8 cellular contexts compared by ENCODE assay signal in the genomic region with DNA sequence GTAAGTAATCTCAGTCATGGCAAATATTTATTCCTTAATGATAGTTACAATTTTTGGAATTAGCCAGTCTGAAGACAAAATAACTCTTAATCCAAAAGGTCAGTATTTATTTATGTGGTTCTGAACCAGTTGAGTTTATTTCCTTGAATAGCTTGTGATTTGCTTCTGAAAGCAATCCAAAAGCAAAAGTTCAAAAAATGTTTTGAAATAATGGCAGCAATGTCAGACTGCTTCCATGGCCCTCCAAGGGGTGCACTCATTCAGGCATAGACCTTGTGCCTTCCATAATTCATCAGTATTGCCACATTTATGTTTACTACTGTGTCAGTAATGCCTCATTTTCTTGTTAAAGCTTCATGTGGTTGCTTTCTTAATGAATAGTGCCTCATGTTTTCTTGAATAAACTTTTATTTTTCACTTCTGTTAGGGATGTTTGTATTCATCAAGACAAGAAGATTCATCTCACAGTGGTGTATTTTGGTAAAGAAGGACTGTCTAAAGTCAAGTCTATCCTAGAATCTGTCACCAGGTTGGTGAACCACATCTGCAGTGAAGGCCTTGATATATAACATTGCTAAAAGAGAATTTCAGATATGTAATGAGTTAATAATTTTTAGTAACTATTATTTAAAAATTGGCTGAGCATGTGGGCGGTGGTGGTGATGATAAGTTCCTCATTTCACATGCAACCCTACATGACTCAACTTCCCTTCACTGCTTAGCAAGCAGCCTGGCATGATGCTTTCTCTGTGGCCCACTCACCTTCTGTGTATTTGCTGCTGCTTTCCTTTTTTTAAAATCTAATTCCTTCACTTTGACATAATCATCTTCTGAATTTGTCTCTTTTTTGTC. TPM values are rescaled to one million over a fixed set of nuclear protein-coding genes. Genes with fewer than 3 reads are reported as not detected.
DNase-seq lines count a peak whose midpoint lies in the region; FAIRE-seq and TF ChIP-seq lines count a peak whose summit lies in the region.

No MANE protein-coding gene starts in this region.

- no peak for TF ChIP-seq CTCF in GM10248 (IDR thresholded peaks at IDR 0.05; ENCODE audit: control extremely low read depth, extremely low read depth, low read depth, missing control alignments)
- no peak for TF ChIP-seq CTCF in HFFc6 (IDR thresholded peaks at IDR 0.05)
- no peak for TF ChIP-seq CTCF in fibroblast of pulmonary artery (IDR thresholded peaks at IDR 0.05; ENCODE audit: low read length, missing control alignments)

- no peak overlapping the region for H3K27ac ChIP-seq in effector memory CD4-positive, alpha-beta T cell (ENCODE audit: insufficient read depth, low read length, poor library complexity, severe bottlenecking)

- peak; percentile 24 for FAIRE-seq in RCC 7860 (lab: Jason Lieb, UNC)

- peaks cover 5% of the 10 kb centered on the region for H3K4me1 ChIP-seq in effector memory CD4-positive, alpha-beta T cell (ENCODE audit: control insufficient read depth, insufficient read depth, low read length, poor library complexity, severe bottlenecking)

- no peaks in the 10 kb centered on the region for H3K9me3 ChIP-seq in effector memory CD4-positive, alpha-beta T cell (ENCODE audit: control insufficient read depth, low read length)

- H3K4me1 Mint-ChIP-seq in HFFc6 (ENCODE audit: low read depth), result peaks cover 56% of the 10 kb centered on the region

- no peak overlapping the region for H3K4me3 ChIP-seq in fibroblast of pulmonary artery (replicated peaks; ENCODE audit: low read depth, low read length)
- no peak overlapping the region for H3K4me3 ChIP-seq in effector memory CD4-positive, alpha-beta T cell (ENCODE audit: insufficient read depth, low read depth, low read length, poor library complexity, severe bottlenecking)

- peak overlapping the region; percentile 69 for H3K27ac Mint-ChIP-seq in HFFc6

- peak; percentile 11 for DNase-seq in GM10248 (ENCODE audit: extremely low spot score)
- DNase-seq in HFFc6, result peak; percentile 57
- peak; percentile 20 for DNase-seq in RCC 7860 (ENCODE audit: low spot score)
- DNase-seq in fibroblast of pulmonary artery (ENCODE audit: low read depth), result peak; percentile 71
- DNase-seq in effector memory CD4-positive, alpha-beta T cell, result no peak
- no peak for DNase-seq in iPS-NIHi11 (ENCODE audit: low spot score)
- no peak for DNase-seq in DMS153 (lab: John Stamatoyannopoulos, UW)
- no peak for DNase-seq in ecto neural progenitor cell (ENCODE audit: low spot score)

- peaks cover 33% of the 10 kb centered on the region for H3K36me3 Mint-ChIP-seq in HFFc6 (ENCODE audit: low read depth)

- peaks cover 34% of the 10 kb centered on the region for H3K36me3 ChIP-seq in effector memory CD4-positive, alpha-beta T cell (ENCODE audit: control insufficient read depth, insufficient read depth, low read length)

- H3K27me3 Mint-ChIP-seq in HFFc6 (ENCODE audit: insufficient read depth), result peaks cover 2% of the 10 kb centered on the region; the same call in 1 of the 2 replicates

- POLR2A ChIA-PET in GM10248 (lab: Yijun Ruan, JAX), result no interaction called here

- no peaks in the 10 kb centered on the region for H3K27me3 ChIP-seq in effector memory CD4-positive, alpha-beta T cell (replicated peaks; ENCODE audit: control insufficient read depth, insufficient read depth, low read length, poor library complexity, severe bottlenecking)

- H3K9me3 Mint-ChIP-seq in HFFc6, result no peaks in the 10 kb centered on the region

- CTCF ChIA-PET in GM10248 (lab: Yijun Ruan, JAX), result interaction anchor here (0.9 to 1.5 kb wide), 5 partner anchors 10 to 31 kb away, joined by 3 to 4 read pairs (median 3); no protein-coding TSS in a partner anchor

- peak overlapping the region; percentile 58 for H3K4me3 Mint-ChIP-seq in HFFc6

RNA-seq across cellular contexts. Expression of gene CSGALNACT2, which starts 22.0 kb away (rescaled TPM):
- 10 to 100 TPM; 18.0 to 20.8 (median 18.6) TPM for total RNA-seq in HFFc6 (2021; fragmentation: NEBNext Ultra II Directional; extraction: Animal tissue kit (Norgen Biotek cat#: 25700))

Comparison
In these comparisons a context has a peak if more than half of its experiments do, and no peak if none do; other contexts are left out.
1. DNase-seq: peak in GM10248 (single experiment), HFFc6 (single experiment), RCC 7860 (single experiment) and fibroblast of pulmonary artery (single experiment); none in effector memory CD4-positive, alpha-beta T cell (0 of 3), iPS-NIHi11 (single experiment), DMS153 (single experiment) and ecto neural progenitor cell (single experiment).